23 cellular contexts compared by ENCODE assay signal in the genomic region with DNA sequence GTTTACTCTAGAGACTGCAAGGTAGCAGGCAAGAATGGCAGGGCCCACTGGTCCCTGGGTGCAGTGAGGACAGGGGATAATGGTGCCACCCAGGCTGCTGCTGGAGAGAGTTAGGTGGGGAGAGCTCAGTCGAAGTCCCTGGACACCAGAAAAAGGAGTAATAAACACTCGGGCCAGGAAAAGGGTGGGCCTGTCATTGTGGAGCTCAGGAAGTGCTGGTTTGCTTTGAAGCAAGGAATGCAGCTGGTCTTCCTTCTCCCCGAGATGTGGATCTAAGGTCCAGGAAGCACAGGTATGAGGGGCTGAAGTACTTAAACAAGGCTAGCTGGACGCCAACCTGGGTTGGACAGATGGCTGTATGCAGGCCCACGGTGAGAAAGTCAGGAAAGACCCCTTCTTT.
"Had no signal": no experiment of that assay in that cellular context is flagged by ENCODE, and none has a peak within 500 bp of the region (broad histone marks: within the 10 kb centered on the region; RNA-seq: fewer than 3 reads in every experiment).

No MANE protein-coding gene starts in this region.

- H3K4me3 Mint-ChIP-seq: activated T-cell treated with anti-CD3 and anti-CD28 coated beads, Interleukin-2, amount 50 U/mL, for 24 hours; activated T-helper 17 cell treated with anti-CD3 and anti-CD28 coated beads, Interleukin-2, amount 50 U/mL, for 72 hours; natural killer cell treated with Interleukin-12 subunit alpha and Interleukin-12 subunit beta and Interleukin-15 and Interleukin-18, amount 100 ng/mL, for 72 hours; stimulated activated effector memory CD8-positive, alpha-beta T cell treated with anti-CD3 and anti-CD28 coated beads, Interleukin-12 subunit alpha, Interleukin-12 subunit beta, amount 100 ng/mL, for 72 hours; stimulated activated naive CD8-positive, alpha-beta T cell treated with anti-CD3 and anti-CD28 coated beads, Interleukin-15, amount 100 ng/mL, for 72 hours had no signal

- DNase-seq: activated CD4-positive, alpha-beta T cell treated with anti-CD3 and anti-CD28 coated beads, Interleukin-2, amount 50 U/mL, for 1 hour; activated CD8-positive, alpha-beta memory T cell treated with anti-CD3 and anti-CD28 coated beads, Interleukin-2, amount 50 U/mL, for 4 hours; activated T-cell treated with anti-CD3 and anti-CD28 coated beads, Interleukin-2, amount 50 U/mL, for 24 hours; cerebellar nuclear complex; cortex of kidney; foreskin melanocyte; hippocampal formation; kidney glomerular epithelial cell; occipital lobe; small intestine; stimulated activated CD4-positive, alpha-beta T cell treated with anti-CD3 and anti-CD28 coated beads, Interleukin-2, amount 100 ng/mL, for 24 hours; stimulated activated naive CD8-positive, alpha-beta T cell treated with anti-CD3 and anti-CD28 coated beads, Interleukin-15, amount 100 ng/mL, for 72 hours; tibial artery had no signal

- H3K4me1 ChIP-seq: ascending aorta, tibial artery, vagina had no signal

- H3K9me3 Mint-ChIP-seq: activated naive CD4-positive, alpha-beta T cell treated with anti-CD3 and anti-CD28 coated beads, Interleukin-2, amount 50 U/mL, for 72 hours; activated T-cell treated with anti-CD3 and anti-CD28 coated beads, Interleukin-2, amount 50 U/mL, for 24 hours; activated T-helper 17 cell treated with anti-CD3 and anti-CD28 coated beads, Interleukin-2, amount 50 U/mL, for 72 hours; natural killer cell treated with Interleukin-12 subunit alpha and Interleukin-12 subunit beta and Interleukin-15 and Interleukin-18, amount 100 ng/mL, for 72 hours; stimulated activated effector memory CD8-positive, alpha-beta T cell treated with anti-CD3 and anti-CD28 coated beads, Interleukin-12 subunit alpha, Interleukin-12 subunit beta, amount 100 ng/mL, for 72 hours; stimulated activated naive CD8-positive, alpha-beta T cell treated with anti-CD3 and anti-CD28 coated beads, Interleukin-15, amount 100 ng/mL, for 72 hours had no signal

- H3K36me3 Mint-ChIP-seq: activated naive CD4-positive, alpha-beta T cell treated with anti-CD3 and anti-CD28 coated beads, Interleukin-2, amount 50 U/mL, for 72 hours; natural killer cell treated with Interleukin-12 subunit alpha and Interleukin-12 subunit beta and Interleukin-15 and Interleukin-18, amount 100 ng/mL, for 72 hours; stimulated activated effector memory CD8-positive, alpha-beta T cell treated with anti-CD3 and anti-CD28 coated beads, Interleukin-12 subunit alpha, Interleukin-12 subunit beta, amount 100 ng/mL, for 72 hours had no signal

- H3K27ac ChIP-seq: ascending aorta, tibial artery, vagina, VCaP had no signal

- H3K36me3 ChIP-seq: ascending aorta, tibial artery, vagina had no signal

- H3K27ac Mint-ChIP-seq: activated naive CD4-positive, alpha-beta T cell treated with anti-CD3 and anti-CD28 coated beads, Interleukin-2, amount 50 U/mL, for 72 hours; activated T-cell treated with anti-CD3 and anti-CD28 coated beads, Interleukin-2, amount 50 U/mL, for 24 hours; activated T-helper 17 cell treated with anti-CD3 and anti-CD28 coated beads, Interleukin-2, amount 50 U/mL, for 72 hours; natural killer cell treated with Interleukin-12 subunit alpha and Interleukin-12 subunit beta and Interleukin-15 and Interleukin-18, amount 100 ng/mL, for 72 hours; stimulated activated effector memory CD8-positive, alpha-beta T cell treated with anti-CD3 and anti-CD28 coated beads, Interleukin-12 subunit alpha, Interleukin-12 subunit beta, amount 100 ng/mL, for 72 hours had no signal

- H3K27me3 ChIP-seq: ascending aorta, tibial artery, vagina had no signal

- ATAC-seq: activated CD4-positive, CD25-positive, alpha-beta regulatory T cell treated with anti-CD3 and anti-CD28 coated beads, Interleukin-2, amount 50 U/mL, for 24 hours; activated naive CD4-positive, alpha-beta T cell treated with anti-CD3 and anti-CD28 coated beads, Interleukin-2, amount 50 U/mL, for 72 hours; activated T-helper 17 cell treated with anti-CD3 and anti-CD28 coated beads, Interleukin-2, amount 50 U/mL, for 72 hours; esophagus mucosa; natural killer cell treated with Interleukin-12 subunit alpha and Interleukin-12 subunit beta and Interleukin-15 and Interleukin-18, amount 100 ng/mL, for 72 hours; sciatic nerve; stimulated activated effector memory CD8-positive, alpha-beta T cell treated with anti-CD3 and anti-CD28 coated beads, Interleukin-12 subunit alpha, Interleukin-12 subunit beta, amount 100 ng/mL, for 72 hours; stimulated activated naive CD8-positive, alpha-beta T cell treated with anti-CD3 and anti-CD28 coated beads, Interleukin-15, amount 100 ng/mL, for 72 hours had no signal

- H3K4me1 Mint-ChIP-seq: activated T-helper 17 cell treated with anti-CD3 and anti-CD28 coated beads, Interleukin-2, amount 50 U/mL, for 72 hours; stimulated activated effector memory CD8-positive, alpha-beta T cell treated with anti-CD3 and anti-CD28 coated beads, Interleukin-12 subunit alpha, Interleukin-12 subunit beta, amount 100 ng/mL, for 72 hours; stimulated activated naive CD8-positive, alpha-beta T cell treated with anti-CD3 and anti-CD28 coated beads, Interleukin-15, amount 100 ng/mL, for 72 hours had no signal

- H3K9me3 ChIP-seq: ascending aorta, tibial artery, vagina had no signal

- H3K4me3 ChIP-seq: ascending aorta, tibial artery, vagina had no signal
